ENCODE assay signal across 37 cellular contexts in the genomic region with DNA sequence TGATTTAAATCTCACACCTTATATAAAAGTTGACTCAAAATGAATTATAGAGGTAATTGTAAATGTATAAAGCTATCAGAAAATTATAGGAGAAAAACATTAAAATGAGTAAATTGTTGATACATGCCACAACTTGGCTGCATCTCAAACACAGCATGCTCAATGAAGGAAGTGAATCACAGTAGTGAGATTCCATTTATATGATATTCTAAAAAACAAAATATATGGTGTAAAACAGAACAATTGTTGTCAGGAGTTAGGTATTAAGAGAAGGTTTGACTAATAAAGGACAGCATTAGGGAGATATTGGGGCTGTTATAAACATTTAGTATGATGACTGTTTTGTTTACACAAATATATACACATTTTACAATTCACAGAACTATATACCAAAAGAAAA.
"Had no signal": no experiment of that assay in that cellular context is flagged by ENCODE, and none has a peak within 500 bp of the region (broad histone marks: within the 10 kb centered on the region; RNA-seq: fewer than 3 reads in every experiment).

No MANE protein-coding gene starts in this region.

- H3K4me1 Mint-ChIP-seq: activated B cell treated with CpG ODN at 0.5 μM for 24 hours; activated CD4-positive, alpha-beta T cell treated with anti-CD3 and anti-CD28 coated beads for 36 hours; activated CD4-positive, alpha-beta T cell treated with anti-CD3 and anti-CD28 coated beads, Interleukin-2, amount 10 ng/mL, durations not matched to agents 24 days and 14 days; activated CD8-positive, alpha-beta memory T cell treated with anti-CD3 and anti-CD28 coated beads, Interleukin-2, amount 10 ng/mL, durations not matched to agents 7 days and 5 days; activated naive CD4-positive, alpha-beta T cell treated with anti-CD3 and anti-CD28 coated beads, Interleukin-2, amount 50 U/mL, for 24 hours; activated naive CD8-positive, alpha-beta T cell treated with anti-CD3 and anti-CD28 coated beads for 36 hours; activated naive CD8-positive, alpha-beta T cell treated with anti-CD3 and anti-CD28 coated beads, Interleukin-2, amount 50 U/mL, for 24 hours; brain; central memory CD8-positive, alpha-beta T cell; endodermal cell; T-helper 17 cell had no signal

- H3K27ac ChIP-seq: adrenal gland, breast epithelium, coronary artery, dorsolateral prefrontal cortex, esophagus squamous epithelium, gastrocnemius medialis, WERI-Rb-1 had no signal

- H3K27me3 ChIP-seq: adrenal gland, breast epithelium, dorsolateral prefrontal cortex, esophagus squamous epithelium, gastrocnemius medialis had no signal

- H3K9me3 ChIP-seq: adrenal gland, breast epithelium, esophagus squamous epithelium, gastrocnemius medialis had no signal

- H3K36me3 Mint-ChIP-seq: activated CD4-positive, alpha-beta memory T cell treated with anti-CD3 and anti-CD28 coated beads for 36 hours; activated CD8-positive, alpha-beta memory T cell treated with anti-CD3 and anti-CD28 coated beads, Interleukin-2, amount 10 ng/mL, durations not matched to agents 7 days and 5 days; activated naive CD4-positive, alpha-beta T cell treated with anti-CD3 and anti-CD28 coated beads, Interleukin-2, amount 50 U/mL, for 24 hours; activated naive CD8-positive, alpha-beta T cell treated with anti-CD3 and anti-CD28 coated beads for 36 hours; brain had no signal

- H3K27me3 Mint-ChIP-seq: activated B cell treated with CpG ODN at 0.5 μM for 24 hours; activated CD4-positive, alpha-beta memory T cell treated with anti-CD3 and anti-CD28 coated beads for 36 hours; activated CD4-positive, alpha-beta T cell treated with anti-CD3 and anti-CD28 coated beads for 36 hours; activated CD4-positive, alpha-beta T cell treated with anti-CD3 and anti-CD28 coated beads, Interleukin-2, amount 10 ng/mL, durations not matched to agents 24 days and 14 days; activated CD8-positive, alpha-beta memory T cell treated with anti-CD3 and anti-CD28 coated beads, Interleukin-2, amount 10 ng/mL, durations not matched to agents 7 days and 5 days; activated naive CD4-positive, alpha-beta T cell treated with anti-CD3 and anti-CD28 coated beads, Interleukin-2, amount 50 U/mL, for 24 hours; activated naive CD8-positive, alpha-beta T cell treated with anti-CD3 and anti-CD28 coated beads for 36 hours; activated naive CD8-positive, alpha-beta T cell treated with anti-CD3 and anti-CD28 coated beads, Interleukin-2, amount 50 U/mL, for 24 hours; brain; central memory CD8-positive, alpha-beta T cell; dendritic cell treated with granulocyte-macrophage colony-stimulating factor and Interleukin-4, amounts not matched to agents 40 ng/mL and 50 ng/mL, for 4 days; T-helper 17 cell had no signal

- H3K36me3 ChIP-seq: adrenal gland, breast epithelium, esophagus squamous epithelium, gastrocnemius medialis, WERI-Rb-1 had no signal

- H3K4me3 ChIP-seq: adrenal gland, breast epithelium, coronary artery, dorsolateral prefrontal cortex, esophagus squamous epithelium, gastrocnemius medialis had no signal

- ATAC-seq: activated CD4-positive, alpha-beta T cell treated with anti-CD3 and anti-CD28 coated beads for 36 hours; activated CD8-positive, alpha-beta memory T cell treated with anti-CD3 and anti-CD28 coated beads, Interleukin-2, amount 10 ng/mL, durations not matched to agents 7 days and 5 days; activated CD8-positive, alpha-beta T cell treated with anti-CD3 and anti-CD28 coated beads, Interleukin-2, amount 10 ng/mL, durations not matched to agents 7 days and 5 days; activated naive CD8-positive, alpha-beta T cell treated with anti-CD3 and anti-CD28 coated beads, Interleukin-2, amount 50 U/mL, for 24 hours; gastrocnemius medialis; T-helper 17 cell had no signal

- H3K4me1 ChIP-seq: adrenal gland, breast epithelium, esophagus squamous epithelium, gastrocnemius medialis had no signal

- H3K27ac Mint-ChIP-seq: activated B cell treated with CpG ODN at 0.5 μM for 24 hours; activated CD4-positive, alpha-beta memory T cell treated with anti-CD3 and anti-CD28 coated beads for 36 hours; activated CD4-positive, alpha-beta T cell treated with anti-CD3 and anti-CD28 coated beads for 36 hours; activated CD4-positive, alpha-beta T cell treated with anti-CD3 and anti-CD28 coated beads, Interleukin-2, amount 10 ng/mL, durations not matched to agents 24 days and 14 days; activated CD8-positive, alpha-beta memory T cell treated with anti-CD3 and anti-CD28 coated beads, Interleukin-2, amount 10 ng/mL, durations not matched to agents 7 days and 5 days; activated CD8-positive, alpha-beta T cell treated with anti-CD3 and anti-CD28 coated beads, Interleukin-2, amount 10 ng/mL, durations not matched to agents 7 days and 5 days; activated naive CD4-positive, alpha-beta T cell treated with anti-CD3 and anti-CD28 coated beads for 36 hours; activated naive CD4-positive, alpha-beta T cell treated with anti-CD3 and anti-CD28 coated beads, Interleukin-2, amount 50 U/mL, for 24 hours; activated naive CD8-positive, alpha-beta T cell treated with anti-CD3 and anti-CD28 coated beads for 36 hours; activated naive CD8-positive, alpha-beta T cell treated with anti-CD3 and anti-CD28 coated beads, Interleukin-2, amount 50 U/mL, for 24 hours; activated T-helper 1 cell treated with anti-CD3 and anti-CD28 coated beads, Interleukin-12 subunit alpha, Interleukin-12 subunit beta, Interleukin-2, Interleukin-4 antibody, amounts not matched to agents 30 ng/mL and 10 ng/mL and 1 ng/mL, durations not matched to agents 14 hours and 24 hours and 36 hours; activated T-helper 2 cell treated with anti-CD3 and anti-CD28 coated beads, Interferon-gamma antibody, Interleukin-2, Interleukin-4, amounts not matched to agents 10 μg/mL and 5 μg/mL and 100 μg/mL, durations not matched to agents 14 hours and 24 hours and 36 hours; brain; dendritic cell treated with granulocyte-macrophage colony-stimulating factor and Interleukin-4, amounts not matched to agents 40 ng/mL and 50 ng/mL, for 4 days; endodermal cell; T-helper 17 cell; T-helper 2 cell treated with Interferon-gamma antibody and Interleukin-4, amounts not matched to agents 5 μg/mL and 100 μg/mL, for 36 hours had no signal

- H3K4me3 Mint-ChIP-seq: activated B cell treated with CpG ODN at 0.5 μM for 24 hours; activated CD4-positive, alpha-beta memory T cell treated with anti-CD3 and anti-CD28 coated beads for 36 hours; activated CD4-positive, alpha-beta T cell treated with anti-CD3 and anti-CD28 coated beads for 36 hours; activated CD4-positive, alpha-beta T cell treated with anti-CD3 and anti-CD28 coated beads, Interleukin-2, amount 10 ng/mL, durations not matched to agents 24 days and 14 days; activated CD8-positive, alpha-beta memory T cell treated with anti-CD3 and anti-CD28 coated beads, Interleukin-2, amount 10 ng/mL, durations not matched to agents 7 days and 5 days; activated CD8-positive, alpha-beta T cell treated with anti-CD3 and anti-CD28 coated beads, Interleukin-2, amount 10 ng/mL, durations not matched to agents 7 days and 5 days; activated naive CD4-positive, alpha-beta T cell treated with anti-CD3 and anti-CD28 coated beads for 36 hours; activated naive CD4-positive, alpha-beta T cell treated with anti-CD3 and anti-CD28 coated beads, Interleukin-2, amount 50 U/mL, for 24 hours; activated naive CD8-positive, alpha-beta T cell treated with anti-CD3 and anti-CD28 coated beads for 36 hours; activated naive CD8-positive, alpha-beta T cell treated with anti-CD3 and anti-CD28 coated beads, Interleukin-2, amount 50 U/mL, for 24 hours; activated T-helper 1 cell treated with anti-CD3 and anti-CD28 coated beads, Interleukin-12 subunit alpha, Interleukin-12 subunit beta, Interleukin-2, Interleukin-4 antibody, amounts not matched to agents 30 ng/mL and 10 ng/mL and 1 ng/mL, durations not matched to agents 14 hours and 24 hours and 36 hours; brain; central memory CD8-positive, alpha-beta T cell; dendritic cell treated with granulocyte-macrophage colony-stimulating factor and Interleukin-4, amounts not matched to agents 40 ng/mL and 50 ng/mL, for 4 days; endodermal cell; T-helper 17 cell; T-helper 2 cell treated with Interferon-gamma antibody and Interleukin-4, amounts not matched to agents 5 μg/mL and 100 μg/mL, for 36 hours had no signal

- DNase-seq: activated B cell treated with CpG ODN at 0.5 μM for 24 hours; activated CD4-positive, alpha-beta memory T cell treated with anti-CD3 and anti-CD28 coated beads for 36 hours; activated CD4-positive, alpha-beta T cell treated with anti-CD3 and anti-CD28 coated beads for 36 hours; activated CD4-positive, alpha-beta T cell treated with anti-CD3 and anti-CD28 coated beads, Interleukin-2, amount 10 ng/mL, durations not matched to agents 24 days and 14 days; activated CD4-positive, CD25-positive, alpha-beta regulatory T cell treated with anti-CD3 and anti-CD28 coated beads, Interleukin-2, amount 50 U/mL, for 72 hours; activated CD8-positive, alpha-beta memory T cell treated with anti-CD3 and anti-CD28 coated beads, Interleukin-2, amount 10 ng/mL, durations not matched to agents 7 days and 5 days; activated CD8-positive, alpha-beta memory T cell treated with anti-CD3 and anti-CD28 coated beads, Interleukin-2, amount 50 U/mL, for 4 hours; activated CD8-positive, alpha-beta T cell treated with anti-CD3 and anti-CD28 coated beads, Interleukin-2, amount 10 ng/mL, durations not matched to agents 7 days and 5 days; activated effector memory CD4-positive, alpha-beta T cell treated with anti-CD3 and anti-CD28 coated beads, Interleukin-2, amount 50 U/mL, for 16 hours; activated naive CD4-positive, alpha-beta T cell treated with anti-CD3 and anti-CD28 coated beads for 36 hours; activated naive CD8-positive, alpha-beta T cell treated with anti-CD3 and anti-CD28 coated beads for 36 hours; activated naive CD8-positive, alpha-beta T cell treated with anti-CD3 and anti-CD28 coated beads, Interleukin-2, amount 50 U/mL, for 24 hours; activated T-cell treated with anti-CD3 and anti-CD28 coated beads, Interleukin-2, amount 50 U/mL, for 1 hour; activated T-cell treated with anti-CD3 and anti-CD28 coated beads, Interleukin-2, amount 50 U/mL, for 48 hours; adrenal gland; amygdala; aorta; dorsolateral prefrontal cortex; effector memory CD4-positive, alpha-beta T cell; endodermal cell; esophagus squamous epithelium; foreskin fibroblast; gastrocnemius medialis; head of caudate nucleus; T-helper 1 cell; T-helper 17 cell; T1000; WERI-Rb-1 had no signal

- H3K9me3 Mint-ChIP-seq: activated CD4-positive, alpha-beta memory T cell treated with anti-CD3 and anti-CD28 coated beads for 36 hours; activated CD4-positive, alpha-beta T cell treated with anti-CD3 and anti-CD28 coated beads, Interleukin-2, amount 10 ng/mL, durations not matched to agents 24 days and 14 days; activated naive CD4-positive, alpha-beta T cell treated with anti-CD3 and anti-CD28 coated beads for 36 hours; activated naive CD8-positive, alpha-beta T cell treated with anti-CD3 and anti-CD28 coated beads for 36 hours; activated naive CD8-positive, alpha-beta T cell treated with anti-CD3 and anti-CD28 coated beads, Interleukin-2, amount 50 U/mL, for 24 hours; brain; dendritic cell treated with granulocyte-macrophage colony-stimulating factor and Interleukin-4, amounts not matched to agents 40 ng/mL and 50 ng/mL, for 4 days; endodermal cell; T-helper 2 cell treated with Interferon-gamma antibody and Interleukin-4, amounts not matched to agents 5 μg/mL and 100 μg/mL, for 36 hours had no signal
